In the genomic region with DNA sequence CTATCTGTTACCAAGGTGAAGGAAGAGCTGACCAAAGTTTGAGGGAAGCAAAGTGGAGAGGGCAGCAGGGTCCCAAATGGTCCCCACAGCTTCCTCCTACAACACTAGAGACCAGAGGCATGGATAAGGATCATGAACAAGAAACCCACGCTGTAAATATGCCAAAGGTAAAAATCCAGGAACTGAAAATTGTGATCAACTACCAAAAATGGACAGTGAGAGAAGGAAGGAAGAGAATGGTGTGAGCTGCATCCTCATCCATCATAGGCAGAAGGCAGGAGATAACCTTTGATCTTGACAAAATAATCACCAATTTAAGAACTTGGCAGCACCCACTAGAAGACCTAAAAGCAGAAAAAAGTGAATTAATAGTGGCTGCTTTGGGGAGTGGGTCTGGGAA, we compare ENCODE assay signal across 10 cellular contexts.
DNase-seq lines count a peak whose midpoint lies in the region; ATAC-seq and TF ChIP-seq lines count a peak whose summit lies in the region.
"Had no signal": no experiment of that assay in that cellular context is flagged by ENCODE, and none has a peak within 500 bp of the region (broad histone marks: within the 10 kb centered on the region; RNA-seq: fewer than 3 reads in every experiment).

No MANE protein-coding gene starts in this region.

- H3K4me3 ChIP-seq in CD8-positive, alpha-beta memory T cell (ENCODE audit: low read length) = peak overlapping the region; percentile 26
- H3K4me3 ChIP-seq in MM.1S (ENCODE audit: low read length) = peak overlapping the region; percentile 58; the same call in 1 of the 2 replicates
- no peak overlapping the region for H3K4me3 ChIP-seq in adrenal gland
- peak overlapping the region; percentile 80 for H3K4me3 ChIP-seq in psoas muscle

- WGBS in adrenal gland, 4 donors = 22 to 44% (median 39%) methylated on average over 1 of the region's 1 CpG
- 63 to 73% (median 72%) methylated on average over 1 of the region's 1 CpG for WGBS in psoas muscle, 3 donors

- peaks cover 0 to 18% (median 4%) of the 10 kb centered on the region in 3 donors for H3K36me3 Mint-ChIP-seq in CD8-positive, alpha-beta memory T cell

- TF ChIP-seq POLR2A in adrenal gland (IDR thresholded peaks at IDR 0.05) = no peak

- TF ChIP-seq CTCF in MM.1S (IDR thresholded peaks at IDR 0.05; ENCODE audit: low read length) (no peak), adrenal gland (IDR thresholded peaks at IDR 0.05) (no peak), psoas muscle (IDR thresholded peaks at IDR 0.05) (no peak)

- no peak overlapping the region for H2AFZ ChIP-seq in MM.1S (ENCODE audit: low read length)

- H3K36me3 ChIP-seq in CD8-positive, alpha-beta memory T cell (ENCODE audit: insufficient read depth, low read length) = no peaks in the 10 kb centered on the region
- H3K36me3 ChIP-seq in MM.1S (replicated peaks; ENCODE audit: insufficient read depth, low read length) (no peaks in the 10 kb centered on the region), adrenal gland (replicated peaks in 1 of 2) (no peaks in the 10 kb centered on the region), psoas muscle (ENCODE audit: insufficient read depth in 1 of 2, low read depth in 1 of 2) (no peaks in the 10 kb centered on the region)
- H3K36me3 ChIP-seq: vagina had no signal

- H4K20me1 ChIP-seq in MM.1S (ENCODE audit: insufficient read depth, low read length) = peaks cover 17% of the 10 kb centered on the region

- no peaks in the 10 kb centered on the region for H3K9me2 ChIP-seq in MM.1S (replicated peaks; ENCODE audit: insufficient read depth, low read length)

- peak overlapping the region; percentile 74 to 98 (median 80) for H3K27ac Mint-ChIP-seq in CD8-positive, alpha-beta memory T cell

- no peaks in the 10 kb centered on the region for H3K9me3 ChIP-seq in CD8-positive, alpha-beta memory T cell (ENCODE audit: low read length)
- H3K9me3 ChIP-seq in MM.1S (replicated peaks; ENCODE audit: insufficient read depth, low read length) (no peaks in the 10 kb centered on the region), adrenal gland (replicated peaks in 1 of 3) (no peaks in the 10 kb centered on the region), psoas muscle (no peaks in the 10 kb centered on the region)
- H3K9me3 ChIP-seq: vagina had no signal

- POLR2A ChIA-PET in CD8-positive, alpha-beta memory T cell (lab: Charles Lee) = no interaction called here

- peaks cover 80 to 96% (median 95%) of the 10 kb centered on the region in 3 donors for H3K4me1 Mint-ChIP-seq in CD8-positive, alpha-beta memory T cell

- no peak for ATAC-seq in psoas muscle
- ATAC-seq in GM21619 (IDR thresholded peaks at IDR 0.05; ENCODE audit: unreplicated experiment) = no peak

- no peaks in the 10 kb centered on the region for H3K9me3 Mint-ChIP-seq in CD8-positive, alpha-beta memory T cell

- H3K4me1 ChIP-seq in CD8-positive, alpha-beta memory T cell (ENCODE audit: insufficient read depth, low read length) = peaks cover 85% of the 10 kb centered on the region
- H3K4me1 ChIP-seq in MM.1S (ENCODE audit: low read length) (peaks cover 52% of the 10 kb centered on the region), adrenal gland (replicated peaks in 1 of 2) (peaks cover 27 to 38% of the 10 kb centered on the region in 2 donors), psoas muscle (peaks cover 52% of the 10 kb centered on the region)

- intact Hi-C loops in adrenal gland (cut with DNase I) (loop anchor here in 1 of 2 donors (10.0 kb wide), 1 partner anchor 221 kb away; no protein-coding TSS in a partner anchor), psoas muscle (cut with DNase I) (loop anchor here (5.0 kb wide), 2 partner anchors 66 to 81 kb away; a partner anchor contains a TSS)

- H3K27me3 ChIP-seq in CD8-positive, alpha-beta memory T cell (ENCODE audit: insufficient read depth, low read length, poor library complexity, severe bottlenecking) = no peaks in the 10 kb centered on the region
- H3K27me3 ChIP-seq in MM.1S (replicated peaks; ENCODE audit: insufficient read depth, low read length) (no peaks in the 10 kb centered on the region), adrenal gland (no peaks in the 10 kb centered on the region), psoas muscle (ENCODE audit: insufficient read depth in 3 of 3, low read length in 2 of 3) (no peaks in the 10 kb centered on the region)
- H3K27me3 ChIP-seq: vagina had no signal

- H3K79me2 ChIP-seq in MM.1S (ENCODE audit: low read length) = peaks cover 95% of the 10 kb centered on the region

- no peaks in the 10 kb centered on the region for H3K27me3 Mint-ChIP-seq in CD8-positive, alpha-beta memory T cell

- no peak for DNase-seq in CD8-positive, alpha-beta memory T cell
- no peak for DNase-seq in MM.1S
- no peak for DNase-seq in adrenal gland
- DNase-seq in psoas muscle = no peak
- no peak for DNase-seq in KBM-7
- no peak for DNase-seq in activated CD4-positive, CD25-positive, alpha-beta regulatory T cell (lab: John Stamatoyannopoulos, UW)
- DNase-seq: activated effector memory CD4-positive, alpha-beta T cell treated with Interleukin-2 at 50 U/mL for 16 hours; stimulated activated CD4-positive, alpha-beta T cell treated with anti-CD3 and anti-CD28 coated beads, Interleukin-4, amount 100 ng/mL, for 4 hours had no signal

- H3F3A ChIP-seq in MM.1S (ENCODE audit: insufficient read depth, low read length) = peaks cover 61% of the 10 kb centered on the region

- CTCF ChIA-PET in CD8-positive, alpha-beta memory T cell (lab: Charles Lee) = interaction anchor here (1.3 kb wide), 1 partner anchor 11 kb away, joined by 3 read pairs; no protein-coding TSS in a partner anchor

- no peak overlapping the region for H3K27ac ChIP-seq in CD8-positive, alpha-beta memory T cell (ENCODE audit: low read depth, low read length)
- H3K27ac ChIP-seq in MM.1S (ENCODE audit: low read length) = peak overlapping the region; percentile 97
- H3K27ac ChIP-seq in adrenal gland = peak overlapping the region in 3 of 5 donors; percentile 23 to 69 (median 62)
- peak overlapping the region; percentile 78 for H3K27ac ChIP-seq in psoas muscle

- H3K9ac ChIP-seq in MM.1S (ENCODE audit: low read length) = peak overlapping the region; percentile 83

- H3K4me2 ChIP-seq in MM.1S (ENCODE audit: low read depth, low read length) = peak overlapping the region; percentile 85

- peak overlapping the region; percentile 34 to 88 (median 70) for H3K4me3 Mint-ChIP-seq in CD8-positive, alpha-beta memory T cell

- in situ Hi-C loops in KBM-7 (cut with MboI; ENCODE audit: low pct_unique_long_range_greater_than_20kb, low sequenced_read_pairs) = loop anchor here (25.0 kb wide), 1 partner anchor 229 kb away; no protein-coding TSS in a partner anchor

Comparison
In these comparisons a context has a peak if more than half of its experiments do, and no peak if none do; other contexts are left out.
1. H3K4me3 ChIP-seq: peak in CD8-positive, alpha-beta memory T cell (single experiment), MM.1S (single experiment) and psoas muscle (single experiment); none in adrenal gland (0 of 4).